ENCODE assay signal across 1 cellular context in genomic region chr5:126680215-126680817, GRCh38.
TF ChIP-seq lines count a peak whose summit lies in the region.

No MANE protein-coding gene starts in this region.

TF ChIP-seq in K562, 482 proteins besides CTCF, POLR2A, EP300 and RAD21 (continued from another document and continues in another):
- TF ChIP-seq ZHX1 (conservative IDR thresholded peaks at IDR 0.05; ENCODE audit: low read length) (no peak), HDAC2 (IDR thresholded peaks at IDR 0.05) (0 out of 2 replicates have a peak, but pooled peaks have one; percentile 45), FOSL1 (tag; conservative IDR thresholded peaks at IDR 0.05) (peak; percentile 41; the same call in 1 of the 2 replicates), ETV1 (tag; conservative IDR thresholded peaks at IDR 0.05; ENCODE audit: low read depth) (peak; percentile 88), POLR2AphosphoS5 (IDR thresholded peaks at IDR 0.05; ENCODE audit: control insufficient read depth, insufficient read depth, low read depth, low read length) (peak; percentile 69), BCLAF1 (IDR thresholded peaks at IDR 0.05; ENCODE audit: borderline replicate concordance in 1 of 2, control insufficient read depth in 1 of 2, low read depth in 2 of 2, low read length in 1 of 2) (no peak), ARID3A (IDR thresholded peaks at IDR 0.05; ENCODE audit: borderline replicate concordance, low read depth, low read length) (0 out of 2 replicates have a peak, but pooled peaks have one; percentile 48), ZMIZ1 (IDR thresholded peaks at IDR 0.05; ENCODE audit: low read depth in 2 of 2, low read length in 2 of 2) (peak in 1 of 2 experiments; percentile 37; a peak in 1 of 4 replicates), PREB (CRISPR knock-in tag; IDR thresholded peaks at IDR 0.05) (0 out of 2 replicates have a peak, but pooled peaks have one; percentile 23), ZBTB40 (IDR thresholded peaks at IDR 0.05) (peak; percentile 81), ZBTB40 (CRISPR knock-in tag; IDR thresholded peaks at IDR 0.05) (no peak), TEAD4 (IDR thresholded peaks at IDR 0.05; ENCODE audit: low read length) (peak; percentile 53; the same call in 1 of the 2 replicates), TEAD4 (CRISPR knock-in tag; IDR thresholded peaks at IDR 0.05; ENCODE audit: borderline replicate concordance) (no peak), NR2C2 (CRISPR knock-in tag; IDR thresholded peaks at IDR 0.05) (no peak), NR2C2 (tag; IDR thresholded peaks at IDR 0.05) (peak; percentile 20; the same call in 1 of the 2 replicates), NCOR1 (IDR thresholded peaks at IDR 0.05) (peak; percentile 25; the same call in 1 of the 2 replicates), ARID1B (IDR thresholded peaks at IDR 0.05) (peak; percentile 48), ZNF717 (CRISPR knock-in tag; IDR thresholded peaks at IDR 0.05) (no peak), GABPB1 (CRISPR knock-in tag; IDR thresholded peaks at IDR 0.05) (peak; percentile 72), NELFE (IDR thresholded peaks at IDR 0.05; ENCODE audit: insufficient read depth, insufficient read length) (no peak), NCOA1 (IDR thresholded peaks at IDR 0.05; ENCODE audit: low read depth) (peak; percentile 40; the same call in 1 of the 2 replicates), CBFB (CRISPR knock-in tag; IDR thresholded peaks at IDR 0.05) (0 out of 2 replicates have a peak, but pooled peaks have one; percentile 60), ZNF175 (CRISPR knock-in tag; IDR thresholded peaks at IDR 0.05; ENCODE audit: low read depth) (0 out of 2 replicates have a peak, but pooled peaks have one; percentile 43), NEUROD1 (IDR thresholded peaks at IDR 0.05; ENCODE audit: borderline replicate concordance, low read depth, low read length, partially characterized antibody) (peak; percentile 21), SFPQ (IDR thresholded peaks at IDR 0.05; ENCODE audit: low read depth, low read length) (no peak), JUN (IDR thresholded peaks at IDR 0.05; ENCODE audit: borderline replicate concordance, low read depth, low read length) (0 out of 2 replicates have a peak, but pooled peaks have one; percentile 24), JUN (CRISPR knock-in tag; IDR thresholded peaks at IDR 0.05; ENCODE audit: borderline replicate concordance) (no peak)
